ENCODE assay signal across 1 cellular context in the genomic region with DNA sequence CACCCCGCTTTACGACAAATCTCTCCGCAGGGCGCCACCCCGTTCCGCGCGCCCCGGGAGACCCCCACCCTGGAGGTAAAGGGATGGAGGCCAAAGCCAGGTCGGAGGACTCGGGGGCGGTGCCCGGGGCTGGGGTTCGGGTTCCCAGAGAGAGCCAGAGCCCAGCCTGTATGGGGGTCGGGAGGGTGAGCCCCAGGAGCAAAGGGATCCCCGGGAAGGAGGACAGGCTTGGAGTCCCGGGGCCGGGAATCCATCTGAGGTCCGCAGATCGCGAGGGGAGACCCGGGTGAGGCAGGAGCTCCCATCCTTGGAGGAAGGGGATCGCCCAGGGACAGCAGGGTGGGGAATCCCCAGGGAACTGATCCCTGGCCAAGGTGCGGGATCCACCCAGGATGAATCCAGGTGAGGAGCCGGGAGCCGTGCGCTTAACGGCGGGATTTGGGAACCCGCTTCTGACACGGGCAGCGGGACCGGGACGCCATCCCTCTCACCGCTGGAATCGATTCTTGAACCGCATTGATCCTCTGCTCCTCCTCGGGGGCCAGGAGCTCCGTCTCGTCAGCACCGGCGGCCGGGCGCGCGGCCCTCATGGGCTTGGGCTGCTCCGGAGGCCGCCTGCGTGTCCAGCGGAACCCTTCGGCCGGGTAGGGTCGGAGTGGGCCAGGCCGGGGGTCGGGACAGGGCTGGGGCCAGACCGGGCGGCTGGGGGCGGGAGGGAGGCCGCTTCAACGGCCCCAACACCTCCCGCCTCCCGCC.
TF ChIP-seq lines count a peak whose summit lies in the region.

Gene MMD (minus strand): TSS at position 657 of the 756 bp plus-strand sequence. CDS start 140 bp downstream, at position 517.

TF ChIP-seq in HepG2, 621 proteins besides CTCF, POLR2A, EP300 and RAD21 (continued from another document and continues in another):
- TF ChIP-seq RERE (CRISPR knock-in tag; IDR thresholded peaks at IDR 0.05; ENCODE audit: low read depth), result no peak
- no peak; the same call in none of the 2 replicates for TF ChIP-seq ZNF770 (CRISPR knock-in tag; IDR thresholded peaks at IDR 0.05)
- TF ChIP-seq STAG1 (CRISPR knock-in tag; IDR thresholded peaks at IDR 0.05), result no peak
- 0 out of 2 replicates have a peak, but pooled peaks have one; percentile 51 for TF ChIP-seq ZNF234 (CRISPR knock-in tag; conservative IDR thresholded peaks at IDR 0.05)
- peak; percentile 31; the same call in 1 of the 2 replicates for TF ChIP-seq TRIM24 (CRISPR knock-in tag; IDR thresholded peaks at IDR 0.05)
- peak; percentile 34; the same call in 1 of the 2 replicates for TF ChIP-seq ZSCAN29 (CRISPR knock-in tag; conservative IDR thresholded peaks at IDR 0.05)
- TF ChIP-seq, protein P1, sequence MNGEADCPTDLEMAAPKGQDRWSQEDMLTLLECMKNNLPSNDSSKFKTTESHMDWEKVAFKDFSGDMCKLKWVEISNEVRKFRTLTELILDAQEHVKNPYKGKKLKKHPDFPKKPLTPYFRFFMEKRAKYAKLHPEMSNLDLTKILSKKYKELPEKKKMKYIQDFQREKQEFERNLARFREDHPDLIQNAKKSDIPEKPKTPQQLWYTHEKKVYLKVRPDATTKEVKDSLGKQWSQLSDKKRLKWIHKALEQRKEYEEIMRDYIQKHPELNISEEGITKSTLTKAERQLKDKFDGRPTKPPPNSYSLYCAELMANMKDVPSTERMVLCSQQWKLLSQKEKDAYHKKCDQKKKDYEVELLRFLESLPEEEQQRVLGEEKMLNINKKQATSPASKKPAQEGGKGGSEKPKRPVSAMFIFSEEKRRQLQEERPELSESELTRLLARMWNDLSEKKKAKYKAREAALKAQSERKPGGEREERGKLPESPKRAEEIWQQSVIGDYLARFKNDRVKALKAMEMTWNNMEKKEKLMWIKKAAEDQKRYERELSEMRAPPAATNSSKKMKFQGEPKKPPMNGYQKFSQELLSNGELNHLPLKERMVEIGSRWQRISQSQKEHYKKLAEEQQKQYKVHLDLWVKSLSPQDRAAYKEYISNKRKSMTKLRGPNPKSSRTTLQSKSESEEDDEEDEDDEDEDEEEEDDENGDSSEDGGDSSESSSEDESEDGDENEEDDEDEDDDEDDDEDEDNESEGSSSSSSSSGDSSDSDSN (CRISPR knock-in tag; IDR thresholded peaks at IDR 0.05), result peak; percentile 83
- TF ChIP-seq ZXDC (CRISPR knock-in tag; IDR thresholded peaks at IDR 0.05), result peak; percentile 91; the same call in 1 of the 2 replicates
- TF ChIP-seq ZNF251 (CRISPR knock-in tag; IDR thresholded peaks at IDR 0.05), result no peak
- TF ChIP-seq ZNF570 (CRISPR knock-in tag; IDR thresholded peaks at IDR 0.05; ENCODE audit: borderline replicate concordance), result no peak; the same call in 1 of the 2 replicates
- TF ChIP-seq ZNF670 (CRISPR knock-in tag; IDR thresholded peaks at IDR 0.05; ENCODE audit: borderline replicate concordance), result peak; percentile 26; the same call in 1 of the 2 replicates
- TF ChIP-seq TFDP2 (CRISPR knock-in tag; IDR thresholded peaks at IDR 0.05), result no peak
- 0 out of 2 replicates have a peak, but pooled peaks have one; percentile 11 for TF ChIP-seq TEF (CRISPR knock-in tag; IDR thresholded peaks at IDR 0.05)
- TF ChIP-seq CEBPG (CRISPR knock-in tag; IDR thresholded peaks at IDR 0.05), result no peak
- 0 out of 2 replicates have a peak, but pooled peaks have one; percentile 4 for TF ChIP-seq DNMT3B (CRISPR knock-in tag; conservative IDR thresholded peaks at IDR 0.05)
- no peak for TF ChIP-seq ATF1 (CRISPR knock-in tag; IDR thresholded peaks at IDR 0.05)
- TF ChIP-seq ARID2 (CRISPR knock-in tag; IDR thresholded peaks at IDR 0.05; ENCODE audit: borderline replicate concordance), result no peak
- TF ChIP-seq GPN1 (CRISPR knock-in tag; IDR thresholded peaks at IDR 0.05; ENCODE audit: borderline replicate concordance), result 0 out of 2 replicates have a peak, but pooled peaks have one; percentile 19
- no peak for TF ChIP-seq FLYWCH1 (CRISPR knock-in tag; IDR thresholded peaks at IDR 0.05)
- TF ChIP-seq CBX5 (CRISPR knock-in tag; IDR thresholded peaks at IDR 0.05; ENCODE audit: borderline replicate concordance), result no peak; the same call in 1 of the 2 replicates
- TF ChIP-seq IRX3 (CRISPR knock-in tag; IDR thresholded peaks at IDR 0.05; ENCODE audit: borderline replicate concordance, low read depth), result peak; percentile 29; the same call in 1 of the 2 replicates
- peak; percentile 83 for TF ChIP-seq ZNF350 (CRISPR knock-in tag; IDR thresholded peaks at IDR 0.05; ENCODE audit: borderline replicate concordance, low read depth)
- 0 out of 2 replicates have a peak, but pooled peaks have one; percentile 4 for TF ChIP-seq RFXANK (CRISPR knock-in tag; IDR thresholded peaks at IDR 0.05)
- no peak; the same call in 1 of the 2 replicates for TF ChIP-seq ZC3H13 (CRISPR knock-in tag; IDR thresholded peaks at IDR 0.05)
- no peak; the same call in 1 of the 2 replicates for TF ChIP-seq RXRA (CRISPR knock-in tag; IDR thresholded peaks at IDR 0.05)
- no peak for TF ChIP-seq TERF1 (CRISPR knock-in tag; IDR thresholded peaks at IDR 0.05)
- no peak for TF ChIP-seq GZF1 (CRISPR knock-in tag; IDR thresholded peaks at IDR 0.05)
- TF ChIP-seq SP2 (CRISPR knock-in tag; IDR thresholded peaks at IDR 0.05), result 0 out of 2 replicates have a peak, but pooled peaks have one; percentile 8
- peak; percentile 38; the same call in 1 of the 2 replicates for TF ChIP-seq ZNF564 (CRISPR knock-in tag; IDR thresholded peaks at IDR 0.05)
- no peak; the same call in 1 of the 2 replicates for TF ChIP-seq WIZ (CRISPR knock-in tag; IDR thresholded peaks at IDR 0.05)
- no peak for TF ChIP-seq CREB1 (IDR thresholded peaks at IDR 0.05)
- no peak for TF ChIP-seq CREB1 (CRISPR knock-in tag; IDR thresholded peaks at IDR 0.05)
- TF ChIP-seq ZNF660 (CRISPR knock-in tag; IDR thresholded peaks at IDR 0.05; ENCODE audit: borderline replicate concordance, low read depth), result no peak
- TF ChIP-seq CCAR2 (optimal IDR thresholded peaks at IDR 0.05; ENCODE audit: low read depth, low read length), result no peak
- TF ChIP-seq PHF5A (CRISPR knock-in tag; IDR thresholded peaks at IDR 0.05; ENCODE audit: low read depth, unreplicated experiment), result no peak
- TF ChIP-seq, protein P2, sequence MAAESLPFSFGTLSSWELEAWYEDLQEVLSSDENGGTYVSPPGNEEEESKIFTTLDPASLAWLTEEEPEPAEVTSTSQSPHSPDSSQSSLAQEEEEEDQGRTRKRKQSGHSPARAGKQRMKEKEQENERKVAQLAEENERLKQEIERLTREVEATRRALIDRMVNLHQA (CRISPR knock-in tag; IDR thresholded peaks at IDR 0.05), result no peak
- TF ChIP-seq ZNF562 (CRISPR knock-in tag; IDR thresholded peaks at IDR 0.05; ENCODE audit: borderline replicate concordance), result 0 out of 2 replicates have a peak, but pooled peaks have one; percentile 34
- peak; percentile 75 for TF ChIP-seq ZNF121 (CRISPR knock-in tag; IDR thresholded peaks at IDR 0.05)
- no peak for TF ChIP-seq GATAD2A (CRISPR knock-in tag; IDR thresholded peaks at IDR 0.05)
- no peak for TF ChIP-seq NFRKB (IDR thresholded peaks at IDR 0.05)
- TF ChIP-seq ZKSCAN5 (CRISPR knock-in tag; IDR thresholded peaks at IDR 0.05), result no peak
- no peak for TF ChIP-seq ETV6 (CRISPR knock-in tag; conservative IDR thresholded peaks at IDR 0.05)
- peak; percentile 50 for TF ChIP-seq KDM2A (CRISPR knock-in tag; IDR thresholded peaks at IDR 0.05; ENCODE audit: borderline replicate concordance, low read depth)
- 0 out of 2 replicates have a peak, but pooled peaks have one; percentile 27 for TF ChIP-seq ZNF33A (CRISPR knock-in tag; IDR thresholded peaks at IDR 0.05; ENCODE audit: borderline replicate concordance)
- no peak for TF ChIP-seq ZC3H4 (CRISPR knock-in tag; IDR thresholded peaks at IDR 0.05; ENCODE audit: borderline replicate concordance)
- no peak for TF ChIP-seq ZMYM2 (CRISPR knock-in tag; IDR thresholded peaks at IDR 0.05)
- no peak; the same call in 1 of the 2 replicates for TF ChIP-seq ZNF460 (CRISPR knock-in tag; IDR thresholded peaks at IDR 0.05; ENCODE audit: borderline replicate concordance)
- peak; percentile 29; the same call in 1 of the 2 replicates for TF ChIP-seq ZNF772 (CRISPR knock-in tag; IDR thresholded peaks at IDR 0.05)
